18 cellular contexts compared by ENCODE assay signal in the genomic region with DNA sequence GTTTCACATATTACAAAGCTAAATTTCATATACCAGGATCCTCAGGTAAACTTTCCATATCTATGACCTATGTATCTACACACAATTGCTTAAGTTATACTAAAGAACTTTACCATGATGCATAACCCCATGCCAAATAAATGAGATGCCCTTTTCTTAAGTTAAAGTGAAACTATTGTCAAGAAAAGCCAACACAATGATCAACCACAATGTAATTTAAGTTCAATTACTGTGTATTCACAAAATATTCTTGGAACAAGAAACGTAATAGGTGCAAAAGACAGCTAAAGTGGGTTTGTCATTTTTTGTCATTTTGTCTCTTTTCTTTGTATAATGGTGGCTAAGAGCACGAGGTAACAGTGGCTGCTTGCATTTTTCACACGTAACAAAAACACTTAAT. TPM values are rescaled to one million over a fixed set of nuclear protein-coding genes. Genes with fewer than 3 reads are reported as not detected.
A peak's percentile ranks its signal among the peaks of the same experiment; 100 is the strongest.
DNase-seq lines count a peak whose midpoint lies in the region; ATAC-seq and TF ChIP-seq lines count a peak whose summit lies in the region.
"Had no signal": no experiment of that assay in that cellular context is flagged by ENCODE, and none has a peak within 500 bp of the region (broad histone marks: within the 10 kb centered on the region; RNA-seq: fewer than 3 reads in every experiment).

No MANE protein-coding gene starts in this region.

- no peak overlapping the region for H2AFZ ChIP-seq in mammary epithelial cell (ENCODE audit: low read depth, low read length)

- H3K4me3 ChIP-seq in breast epithelium (no peak overlapping the region), mammary epithelial cell (replicated peaks in 1 of 3; ENCODE audit: insufficient read depth in 1 of 3, low read depth in 2 of 3, low read length in 3 of 3) (no peak overlapping the region)
- H3K4me3 ChIP-seq: ascending aorta, mucosa of descending colon, testis had no signal

- POLR2A ChIA-PET in MCF 10A (lab: Yijun Ruan, JAX) = interaction anchor here (0.6 to 2.3 kb wide), 9 partner anchors 9 to 159 kb away, joined by 3 to 11 read pairs (median 3); no protein-coding TSS in a partner anchor

- TSS peak; percentile 2 for BruUV-seq in MCF 10A (replicated peaks; lab: Mats Ljungman, UMichigan)
- BruUV-seq in mammary epithelial cell (replicated peaks; lab: Mats Ljungman, UMichigan) = TSS peak; percentile 8

- no peaks in the 10 kb centered on the region for H3K9me3 ChIP-seq in breast epithelium
- no peaks in the 10 kb centered on the region for H3K9me3 ChIP-seq in mammary epithelial cell (replicated peaks; ENCODE audit: insufficient read depth, low read length)
- H3K9me3 ChIP-seq: ascending aorta, mucosa of descending colon, testis had no signal

- CTCF ChIA-PET in MCF 10A (lab: Yijun Ruan, JAX) = interaction anchor here (0.6 to 1.4 kb wide), 6 partner anchors 23 to 415 kb away, joined by 3 to 5 read pairs (median 3); no protein-coding TSS in a partner anchor
- CTCF ChIA-PET in mammary epithelial cell (lab: Charles Lee; ENCODE audit: low non-redundant PET) = no interaction called here

- H3K9me3 Mint-ChIP-seq in MCF 10A (ENCODE audit: unreplicated experiment) = no peaks in the 10 kb centered on the region
- no peaks in the 10 kb centered on the region for H3K9me3 Mint-ChIP-seq in T-helper 1 cell treated with Interleukin-12 subunit alpha and Interleukin-12 subunit beta and Interleukin-4 antibody, amounts not matched to agents 30 μg/mL and 1 μg/mL, for 36 hours

- H3K27ac ChIP-seq in breast epithelium (no peak overlapping the region), mammary epithelial cell (ENCODE audit: insufficient read depth, low read depth, low read length) (no peak overlapping the region)
- H3K27ac ChIP-seq: ascending aorta, testis had no signal

- no peak for TF ChIP-seq POLR2A in breast epithelium (IDR thresholded peaks at IDR 0.05)

- H3K27me3 ChIP-seq in breast epithelium = no peaks in the 10 kb centered on the region
- no peaks in the 10 kb centered on the region for H3K27me3 ChIP-seq in mammary epithelial cell (ENCODE audit: insufficient read depth, low read length)
- H3K27me3 ChIP-seq: ascending aorta, testis had no signal

- H3K27ac Mint-ChIP-seq in MCF 10A (ENCODE audit: low read depth, unreplicated experiment) = no peak overlapping the region
- H3K27ac Mint-ChIP-seq in T-helper 1 cell treated with Interleukin-12 subunit alpha and Interleukin-12 subunit beta and Interleukin-4 antibody, amounts not matched to agents 30 μg/mL and 1 μg/mL, for 36 hours = peak overlapping the region; percentile 75

- H3K36me3 Mint-ChIP-seq in MCF 10A (ENCODE audit: insufficient read depth, unreplicated experiment) = peaks cover 78% of the 10 kb centered on the region
- peaks cover 25% of the 10 kb centered on the region for H3K36me3 Mint-ChIP-seq in T-helper 1 cell treated with Interleukin-12 subunit alpha and Interleukin-12 subunit beta and Interleukin-4 antibody, amounts not matched to agents 30 μg/mL and 1 μg/mL, for 36 hours (ENCODE audit: low read depth)

- no peak for TF ChIP-seq CTCF in MCF 10A (IDR thresholded peaks at IDR 0.05; ENCODE audit: unreplicated experiment)
- no peak for TF ChIP-seq CTCF in breast epithelium (IDR thresholded peaks at IDR 0.05)
- TF ChIP-seq CTCF in mammary epithelial cell (conservative IDR thresholded peaks at IDR 0.05 in 1 of 2, IDR thresholded peaks at IDR 0.05 in 1 of 2; ENCODE audit: extremely low read depth in 1 of 2, insufficient read depth in 1 of 2, low read depth in 1 of 2, low read length in 2 of 2) = no peak
- no peak for TF ChIP-seq CTCF in GM13976 (IDR thresholded peaks at IDR 0.05; ENCODE audit: borderline replicate concordance, control extremely low read depth, extremely low read depth, insufficient read depth, missing control alignments)

- no peaks in the 10 kb centered on the region for H4K20me1 ChIP-seq in mammary epithelial cell (ENCODE audit: insufficient read depth, low read length)

- H3K4me1 ChIP-seq in breast epithelium = no peaks in the 10 kb centered on the region
- H3K4me1 ChIP-seq in mammary epithelial cell (ENCODE audit: insufficient read depth, low read length) = no peaks in the 10 kb centered on the region
- H3K4me1 ChIP-seq: ascending aorta had no signal

- ATAC-seq in HG03139 (IDR thresholded peaks at IDR 0.05; ENCODE audit: unreplicated experiment) = no peak
- ATAC-seq: mucosa of descending colon, sciatic nerve had no signal

- no peaks in the 10 kb centered on the region for H3K4me1 Mint-ChIP-seq in MCF 10A (ENCODE audit: insufficient read depth, unreplicated experiment)
- H3K4me1 Mint-ChIP-seq in T-helper 1 cell treated with Interleukin-12 subunit alpha and Interleukin-12 subunit beta and Interleukin-4 antibody, amounts not matched to agents 30 μg/mL and 1 μg/mL, for 36 hours (ENCODE audit: low read depth) = peaks cover 42% of the 10 kb centered on the region

- H3K79me2 ChIP-seq in mammary epithelial cell (ENCODE audit: insufficient read depth, low read length) = peaks cover 16% of the 10 kb centered on the region

- H3K27me3 Mint-ChIP-seq in MCF 10A (ENCODE audit: insufficient read depth, unreplicated experiment) = no peaks in the 10 kb centered on the region
- H3K27me3 Mint-ChIP-seq in T-helper 1 cell treated with Interleukin-12 subunit alpha and Interleukin-12 subunit beta and Interleukin-4 antibody, amounts not matched to agents 30 μg/mL and 1 μg/mL, for 36 hours (ENCODE audit: low read depth) = no peaks in the 10 kb centered on the region

- H3K36me3 ChIP-seq in breast epithelium (peaks cover 5% of the 10 kb centered on the region), mammary epithelial cell (ENCODE audit: insufficient read depth, low read length) (peaks cover 33% of the 10 kb centered on the region)

- no peak for DNase-seq in MCF 10A (ENCODE audit: unreplicated experiment)
- no peak for DNase-seq in breast epithelium (ENCODE audit: low spot score in 2 of 2)
- no peak for DNase-seq in mammary epithelial cell
- no peak for DNase-seq in GM13976 (ENCODE audit: low spot score)
- no peak for DNase-seq in superior temporal gyrus (ENCODE audit: extremely low spot score)
- no peak for DNase-seq in germinal center (ENCODE audit: low spot score)
- DNase-seq: hippocampal formation; mucosa of descending colon; NCI-H2081; NCI-H510A; occipital lobe; Right ventricle myocardium superior; stimulated activated CD4-positive, alpha-beta T cell treated with anti-CD3 and anti-CD28 coated beads, Interleukin-2, amount 100 ng/mL, for 24 hours; testis had no signal

- in situ Hi-C loops in mammary epithelial cell (cut with MboI; ENCODE audit: low sequenced_read_pairs in 2 of 2) = loop anchor here in 1 of 2 donors (10.0 kb wide), 1 partner anchor 183 kb away; no protein-coding TSS in a partner anchor
- in situ Hi-C loops in GM13976 (cut with MboI; ENCODE audit: low sequenced_read_pairs, unreplicated experiment) = no loop called here

- intact Hi-C loops in MCF 10A (cut with micrococcal nuclease) = no loop called here
- intact Hi-C loops in breast epithelium (cut with DNase I; ENCODE audit: low total_unique reads) = no loop called here
- intact Hi-C loops in mammary epithelial cell (cut with micrococcal nuclease) = no loop called here

- H3K4me3 Mint-ChIP-seq in MCF 10A (ENCODE audit: unreplicated experiment) = no peak overlapping the region
- H3K4me3 Mint-ChIP-seq in T-helper 1 cell treated with Interleukin-12 subunit alpha and Interleukin-12 subunit beta and Interleukin-4 antibody, amounts not matched to agents 30 μg/mL and 1 μg/mL, for 36 hours = peak overlapping the region; percentile 73

- no peak overlapping the region for H3K4me2 ChIP-seq in mammary epithelial cell (ENCODE audit: insufficient read depth, low read depth, low read length)

- no peak overlapping the region for H3K9ac ChIP-seq in mammary epithelial cell (ENCODE audit: insufficient read depth, low read length)

- WGBS in mammary epithelial cell (ENCODE audit: low coverage, missing lambda C conversion rate) = 98% methylated on average over 3 of the region's 3 CpGs

- dilution Hi-C loops in mammary epithelial cell (cut with HindIII; ENCODE audit: low sequenced_read_pairs) = no loop called here

RNA-seq across cellular contexts. Expression of a gene that starts 18.6 kb away (rescaled TPM):
- 35.4 and 63.8 TPM in 2 replicates for total RNA-seq in MCF 10A (2022)
- 10 to 100 TPM; 18.7 to 35.9 (median 29.5) TPM for total RNA-seq in breast epithelium
- total RNA-seq in mammary epithelial cell = 10 to 100 TPM; 17.3 to 34.4 TPM
- polyA plus RNA-seq in mammary epithelial cell = 6.4 TPM
- 56.2 TPM for polyA minus RNA-seq in mammary epithelial cell
